23 cellular contexts compared by ENCODE assay signal in genomic region chr17:53822764-53823163, GRCh38. TPM values are rescaled to one million over a fixed set of nuclear protein-coding genes. Genes with fewer than 3 reads are reported as not detected.
DNase-seq lines count a peak whose midpoint lies in the region; ATAC-seq, FAIRE-seq and TF ChIP-seq lines count a peak whose summit lies in the region.
"Had no signal": no experiment of that assay in that cellular context is flagged by ENCODE, and none has a peak within 500 bp of the region (broad histone marks: within the 10 kb centered on the region; RNA-seq: fewer than 3 reads in every experiment).

Gene KIF2B (plus strand): TSS chr17:53822927. CDS start chr17:53823034, 107 bp downstream.

- H3K27ac ChIP-seq in PC-3 (ENCODE audit: low read length), result no peak within 1 kb of the TSS
- no peak within 1 kb of the TSS for H3K27ac ChIP-seq in K562 (ENCODE audit: extremely low read depth, low read depth, low read length)
- H3K27ac ChIP-seq in testis, result no peak within 1 kb of the TSS

- no peak for DNase-seq in PC-3
- DNase-seq in K562 (ENCODE audit: extremely low read depth in 1 of 4, low spot score in 3 of 4), result no peak
- no peak for DNase-seq in testis
- no peak for DNase-seq in stimulated activated CD4-positive, alpha-beta T cell treated with anti-CD3 and anti-CD28 coated beads, Interleukin-4, amount 100 ng/mL, for 24 hours
- no peak for DNase-seq in type B pancreatic cell (ENCODE audit: extremely low spot score, unreplicated experiment)
- DNase-seq: C1 segment of cervical spinal cord; Calu3; CD4-positive, alpha-beta memory T cell; COR-L47; DMS79 treated with DMSO at 0.1 percent for 48 hours; GF-D8; GOT3; HFFc6 had no signal

- no peak for TF ChIP-seq EP300 in K562 (IDR thresholded peaks at IDR 0.05; ENCODE audit: low read length)

- no peak for TF ChIP-seq RAD21 in K562 (CRISPR knock-in tag; conservative IDR thresholded peaks at IDR 0.05 in 1 of 2, IDR thresholded peaks at IDR 0.05 in 1 of 2)

- CTCF ChIA-PET in PC-3 (lab: Charles Lee) (no interaction called here), K562 (lab: Yijun Ruan, JAX; ENCODE audit: low intra/inter-chr PET ratio) (no interaction called here)

- H2AFZ ChIP-seq in PC-3 (ENCODE audit: low read length) (0 out of 2 replicates have a peak within 1 kb of the TSS, but pooled peaks have one; percentile 16), K562 (ENCODE audit: low read depth, low read length) (peak within 1 kb of the TSS; percentile 34; the same call in 1 of the 2 replicates)

- ATAC-seq in PC-3 (no peak), K562 (no peak), GM18873 (IDR thresholded peaks at IDR 0.05; ENCODE audit: low FRiP score, unreplicated experiment) (no peak)

- no peak within 1 kb of the TSS for H3K9ac ChIP-seq in PC-3 (ENCODE audit: low read length)
- H3K9ac ChIP-seq in K562 (ENCODE audit: insufficient read depth in 1 of 2, low read depth in 2 of 2, low read length in 2 of 2), result no peak within 1 kb of the TSS

- peaks cover 5% of the 10 kb centered on the region for H3K4me1 Mint-ChIP-seq in type B pancreatic cell (ENCODE audit: unreplicated experiment)
- H3K4me1 Mint-ChIP-seq: CD4-positive, alpha-beta memory T cell had no signal

- H3K4me1 ChIP-seq in PC-3 (ENCODE audit: insufficient read depth, low read length) (no peaks in the 10 kb centered on the region), K562 (replicated peaks in 1 of 2; ENCODE audit: control insufficient read depth in 2 of 2, insufficient read depth in 2 of 2, low read length in 2 of 2) (no peaks in the 10 kb centered on the region), testis (no peaks in the 10 kb centered on the region)
- H3K4me1 ChIP-seq: HAP-1 had no signal

- no peaks in the 10 kb centered on the region for H4K20me1 ChIP-seq in PC-3 (ENCODE audit: low read length)
- no peaks in the 10 kb centered on the region for H4K20me1 ChIP-seq in K562 (replicated peaks; ENCODE audit: control insufficient read depth, insufficient read depth, low read length)

- no peak within 1 kb of the TSS for H3K4me3 Mint-ChIP-seq in type B pancreatic cell
- H3K4me3 Mint-ChIP-seq: CD4-positive, alpha-beta memory T cell; HFFc6 had no signal

- no peaks in the 10 kb centered on the region for H3K36me3 Mint-ChIP-seq in type B pancreatic cell
- H3K36me3 Mint-ChIP-seq: CD4-positive, alpha-beta memory T cell had no signal

- BruUV-seq in PC-3 (replicated peaks; lab: Mats Ljungman, UMichigan), result no TSS peak
- BruUV-seq in K562 (replicated peaks; lab: Mats Ljungman, UMichigan), result no TSS peak

- no peaks in the 10 kb centered on the region for H3K27me3 ChIP-seq in PC-3 (ENCODE audit: low read length)
- no peaks in the 10 kb centered on the region for H3K27me3 ChIP-seq in K562 (ENCODE audit: control insufficient read depth in 2 of 2, insufficient read depth in 2 of 2, low read length in 2 of 2)
- no peaks in the 10 kb centered on the region for H3K27me3 ChIP-seq in testis

- H3K79me2 ChIP-seq in PC-3 (ENCODE audit: low read length) (no peaks in the 10 kb centered on the region), K562 (ENCODE audit: control insufficient read depth, insufficient read depth, low read length) (no peaks in the 10 kb centered on the region)

- no peak within 1 kb of the TSS for H3K4me3 ChIP-seq in PC-3 (ENCODE audit: low read length)
- H3K4me3 ChIP-seq in K562, result no peak within 1 kb of the TSS
- H3K4me3 ChIP-seq in testis, result peak within 1 kb of the TSS; percentile 5 to 32
- H3K4me3 ChIP-seq: HAP-1 had no signal

- no peaks in the 10 kb centered on the region for H3F3A ChIP-seq in PC-3 (ENCODE audit: low read length, unreplicated experiment)

- H3K9me3 ChIP-seq in PC-3 (ENCODE audit: low read length) (peaks cover 16% of the 10 kb centered on the region), K562 (replicated peaks; ENCODE audit: control insufficient read depth, insufficient read depth, low read depth, low read length) (no peaks in the 10 kb centered on the region; the same call in 1 of the 2 replicates), testis (no peaks in the 10 kb centered on the region)
- H3K9me3 ChIP-seq: HAP-1 had no signal

- in situ Hi-C loops in K562 (cut with MboI), result no loop called here

- POLR2A ChIA-PET in PC-3 (lab: Charles Lee; ENCODE audit: unreplicated experiment), result no interaction called here
- POLR2A ChIA-PET in K562 (lab: Yijun Ruan, JAX), result no interaction called here

- H3K27me3 Mint-ChIP-seq in type B pancreatic cell, result no peaks in the 10 kb centered on the region
- H3K27me3 Mint-ChIP-seq: CD4-positive, alpha-beta memory T cell had no signal

- no peak for FAIRE-seq in K562 (lab: Jason Lieb, UNC)
- FAIRE-seq: GM12891, GM18507, H54 had no signal

- WGBS in K562 (ENCODE audit: insufficient coverage, low coverage, missing lambda C conversion rate), result 39% methylated on average over 13 of the region's 17 CpGs
- WGBS in testis, 2 donors, result 58 to 74% methylated on average over 15 to 17 of the region's 17 CpGs

- no peak within 1 kb of the TSS for H3K4me2 ChIP-seq in PC-3 (ENCODE audit: low read length)
- H3K4me2 ChIP-seq in K562 (ENCODE audit: insufficient read depth, low read length), result peak within 1 kb of the TSS; percentile 21; the same call in 1 of the 2 replicates

- H3K9me3 Mint-ChIP-seq in type B pancreatic cell, result no peaks in the 10 kb centered on the region

- TF ChIP-seq CTCF in PC-3 (conservative IDR thresholded peaks at IDR 0.05; ENCODE audit: low read depth, low read length) (no peak), K562 (IDR thresholded peaks at IDR 0.05 in 2 of 3, conservative IDR thresholded peaks at IDR 0.05 in 1 of 3; ENCODE audit: insufficient read depth in 2 of 3, low read depth in 1 of 3, low read length in 3 of 3) (no peak), testis (IDR thresholded peaks at IDR 0.05) (no peak), type B pancreatic cell (conservative IDR thresholded peaks at IDR 0.05) (no peak)

- H3K9me2 ChIP-seq in PC-3 (replicated peaks; ENCODE audit: low read length), result no peaks in the 10 kb centered on the region

- TF ChIP-seq POLR2A in K562 (conservative IDR thresholded peaks at IDR 0.05) (no peak), testis (IDR thresholded peaks at IDR 0.05) (no peak)

- intact Hi-C loops in PC-3 (cut with micrococcal nuclease), result no loop called here
- intact Hi-C loops in K562 (cut with micrococcal nuclease), result loop anchor here (10.0 kb wide), 1 partner anchor 188 kb away; no protein-coding TSS in a partner anchor
- intact Hi-C loops in testis (cut with DNase I; ENCODE audit: low total_unique reads), result no loop called here

- H3K9me1 ChIP-seq in K562 (ENCODE audit: control insufficient read depth, insufficient read depth, low read length), result no peaks in the 10 kb centered on the region

- H3K27ac Mint-ChIP-seq in type B pancreatic cell, result no peak within 1 kb of the TSS
- H3K27ac Mint-ChIP-seq: CD4-positive, alpha-beta memory T cell; HFFc6 had no signal

- no peaks in the 10 kb centered on the region for H3K36me3 ChIP-seq in PC-3 (ENCODE audit: low read depth, low read length)
- H3K36me3 ChIP-seq in K562 (ENCODE audit: control insufficient read depth, insufficient read depth, low read length), result no peaks in the 10 kb centered on the region
- H3K36me3 ChIP-seq in testis (ENCODE audit: low read depth, missing control alignments), result no peaks in the 10 kb centered on the region
- H3K36me3 ChIP-seq: HAP-1 had no signal

TF ChIP-seq in K562, 482 proteins besides CTCF, POLR2A, EP300 and RAD21 (continues in another document):
- TF ChIP-seq PHB (CRISPR knock-in tag; IDR thresholded peaks at IDR 0.05) (no peak), GTF2F1 (IDR thresholded peaks at IDR 0.05; ENCODE audit: low read depth, low read length) (no peak), E2F5 (CRISPR knock-in tag; IDR thresholded peaks at IDR 0.05) (no peak), POLR2AphosphoS5 (IDR thresholded peaks at IDR 0.05; ENCODE audit: control insufficient read depth, insufficient read depth, low read depth, low read length) (no peak), MAZ (CRISPR knock-in tag; conservative IDR thresholded peaks at IDR 0.05 in 1 of 2, IDR thresholded peaks at IDR 0.05 in 1 of 2) (no peak), RFX5 (IDR thresholded peaks at IDR 0.05; ENCODE audit: low read depth, low read length) (no peak), CBX1 (IDR thresholded peaks at IDR 0.05; ENCODE audit: low read depth) (no peak), XRCC5 (IDR thresholded peaks at IDR 0.05; ENCODE audit: low read depth, low read length) (no peak)

RNA-seq across cellular contexts. Expression of gene KIF2B, which starts in this region (rescaled TPM):
- total RNA-seq in PC-3 (2014; rRNA removed) (not detected in 2 replicates), K562 (2014; rRNA removed) (not detected in 2 replicates), K562 (2014; rRNA removed; fragmentation: Illumina TruSeq; extraction: Trizol) (not detected in 2 replicates), K562 (2015; rRNA removed; fragmentation: Illumina TruSeq; extraction: Trizol) (not detected in 2 replicates), K562 (2021) (not detected in 2 replicates), testis (10 to 100 TPM; 37.0 to 92.8 TPM), type B pancreatic cell (ENCODE audit: low replicate concordance) (not detected in 2 replicates)
- not detected in 2 replicates for total RNA-seq in K562 (2011; cell fraction: chromatin; rRNA removed; ENCODE audit: low replicate concordance)
- total RNA-seq in K562 (2011; cell fraction: nucleolus; rRNA removed), result not detected in 2 replicates
- not detected in 2 replicates for total RNA-seq in K562 (2011; cell fraction: nucleoplasm; rRNA removed)
- polyA plus RNA-seq in K562 (2011; rRNA removed) (not detected in 2 replicates), K562 (2014; fragmentation: Illumina TruSeq; extraction: Trizol) (not detected in 2 replicates), K562 (2014; fragmentation: Nextera tagmentation; extraction: Ambion mirVana) (not detected), K562 (2014; rRNA removed) (not detected in 2 replicates), testis (ENCODE audit: insufficient read depth, low read depth, low replicate concordance) (191 TPM)
- not detected in 2 replicates for polyA plus RNA-seq in K562 (2011; cell fraction: cytosol; rRNA removed)
- not detected in 2 replicates for polyA plus RNA-seq in K562 (2011; cell fraction: nucleus; rRNA removed)
- not detected in 2 replicates for polyA plus RNA-seq in K562 (2012)
- not detected in 2 replicates for polyA minus RNA-seq in K562 (2011; rRNA and poly(A)+ RNA removed)
- polyA minus RNA-seq in K562 (2011; cell fraction: cytosol; rRNA and poly(A)+ RNA removed), result not detected in 2 replicates
- not detected in 2 replicates for polyA minus RNA-seq in K562 (2011; cell fraction: nucleus; rRNA and poly(A)+ RNA removed)
- total RNA-seq: A172; A673; Calu3; CD4-positive, alpha-beta memory T cell; Daoy; G401; HFFc6 had no signal
- polyA plus RNA-seq: BJ; CD4-positive, alpha-beta memory T cell had no signal

Comparison
In these comparisons a context has a peak if more than half of its experiments do, and no peak if none do; other contexts are left out.
1. RNA of gene KIF2B (total RNA-seq): 37.0 to 92.8 TPM in testis; not detected in PC-3, not detected in K562 and not detected in type B pancreatic cell; every median in the first group is over 10 times any median in the second.
2. RNA of gene KIF2B (polyA plus RNA-seq): 191 TPM in testis (single experiment); not detected in K562; every median in the first group is over 100 times any median in the second.
3. H3K4me3 ChIP-seq: peak in testis (2 of 2); none in PC-3 (single experiment) and K562 (single experiment).